Comparison of ENCODE assay signal across 21 cellular contexts in genomic region chr21:42815217-42815616, GRCh38.
"Had no signal": no experiment of that assay in that cellular context is flagged by ENCODE, and none has a peak within 500 bp of the region (broad histone marks: within the 10 kb centered on the region; RNA-seq: fewer than 3 reads in every experiment).

No MANE protein-coding gene starts in this region.

- H3K9me3 ChIP-seq: ascending aorta, breast epithelium, suprapubic skin, transverse colon, uterus had no signal

- H3K4me1 ChIP-seq: ascending aorta, breast epithelium, uterus had no signal

- ATAC-seq: activated CD4-positive, CD25-positive, alpha-beta regulatory T cell treated with anti-CD3 and anti-CD28 coated beads, Interleukin-2, amount 50 U/mL, for 24 hours; activated naive CD8-positive, alpha-beta T cell treated with anti-CD3 and anti-CD28 coated beads, Interleukin-2, amount 50 U/mL, for 24 hours; left ventricle myocardium superior; right cardiac atrium; stimulated activated naive CD8-positive, alpha-beta T cell treated with anti-CD3 and anti-CD28 coated beads, Interleukin-15, amount 100 ng/mL, for 72 hours had no signal

- FAIRE-seq: small intestine had no signal

- H3K9me3 Mint-ChIP-seq: dendritic cell treated with granulocyte-macrophage colony-stimulating factor and Interleukin-4, amounts not matched to agents 40 ng/mL and 50 ng/mL, for 4 days had no signal

- H3K4me1 Mint-ChIP-seq: activated naive CD4-positive, alpha-beta T cell treated with anti-CD3 and anti-CD28 coated beads, Interleukin-2, amount 10 ng/mL, durations not matched to agents 7 days and 5 days; activated naive CD8-positive, alpha-beta T cell treated with anti-CD3 and anti-CD28 coated beads, Interleukin-2, amount 50 U/mL, for 24 hours had no signal

- H3K27ac ChIP-seq: ascending aorta, breast epithelium, suprapubic skin, transverse colon, uterus had no signal

- H3K27me3 Mint-ChIP-seq: progenitor cell of endocrine pancreas; stimulated activated naive CD8-positive, alpha-beta T cell treated with anti-CD3 and anti-CD28 coated beads, Interleukin-15, amount 100 ng/mL, for 72 hours had no signal

- H3K27ac Mint-ChIP-seq: activated naive CD4-positive, alpha-beta T cell treated with anti-CD3 and anti-CD28 coated beads, Interleukin-2, amount 10 ng/mL, durations not matched to agents 7 days and 5 days; activated naive CD8-positive, alpha-beta T cell treated with anti-CD3 and anti-CD28 coated beads, Interleukin-2, amount 50 U/mL, for 24 hours; dendritic cell treated with granulocyte-macrophage colony-stimulating factor and Interleukin-4, amounts not matched to agents 40 ng/mL and 50 ng/mL, for 4 days; progenitor cell of endocrine pancreas; stimulated activated naive CD8-positive, alpha-beta T cell treated with anti-CD3 and anti-CD28 coated beads, Interleukin-15, amount 100 ng/mL, for 72 hours had no signal

- H3K36me3 ChIP-seq: ascending aorta, breast epithelium, suprapubic skin, transverse colon, uterus had no signal

- H3K27me3 ChIP-seq: ascending aorta, breast epithelium, suprapubic skin, uterus had no signal

- DNase-seq: activated CD4-positive, alpha-beta T cell treated with anti-CD3 and anti-CD28 coated beads, Interleukin-2, amount 50 U/mL, for 1 hour; activated effector memory CD4-positive, alpha-beta T cell treated with Interleukin-2 at 50 U/mL for 16 hours; activated naive CD4-positive, alpha-beta T cell treated with anti-CD3 and anti-CD28 coated beads, Interleukin-2, amount 10 ng/mL, durations not matched to agents 7 days and 5 days; activated naive CD8-positive, alpha-beta T cell treated with anti-CD3 and anti-CD28 coated beads, Interleukin-2, amount 50 U/mL, for 24 hours; activated T-cell treated with anti-CD3 and anti-CD28 coated beads, Interleukin-2, amount 50 U/mL, for 48 hours; effector CD8-positive, alpha-beta T cell; left ventricle myocardium superior; right cardiac atrium; small intestine; stimulated activated CD4-positive, alpha-beta T cell treated with anti-CD3 and anti-CD28 coated beads, Interleukin-15, amount 100 ng/mL, for 24 hours; stimulated activated CD4-positive, alpha-beta T cell treated with anti-CD3 and anti-CD28 coated beads, Interleukin-2, amount 100 ng/mL, for 48 hours; stimulated activated naive CD8-positive, alpha-beta T cell treated with anti-CD3 and anti-CD28 coated beads, Interleukin-15, amount 100 ng/mL, for 72 hours; T1000; transverse colon; uterus had no signal

- H3K4me3 Mint-ChIP-seq: activated naive CD4-positive, alpha-beta T cell treated with anti-CD3 and anti-CD28 coated beads, Interleukin-2, amount 10 ng/mL, durations not matched to agents 7 days and 5 days; activated naive CD8-positive, alpha-beta T cell treated with anti-CD3 and anti-CD28 coated beads, Interleukin-2, amount 50 U/mL, for 24 hours; dendritic cell treated with granulocyte-macrophage colony-stimulating factor and Interleukin-4, amounts not matched to agents 40 ng/mL and 50 ng/mL, for 4 days; stimulated activated naive CD8-positive, alpha-beta T cell treated with anti-CD3 and anti-CD28 coated beads, Interleukin-15, amount 100 ng/mL, for 72 hours had no signal

- H3K4me3 ChIP-seq: ascending aorta, breast epithelium, suprapubic skin, transverse colon, uterus had no signal
